Comparison of ENCODE assay signal across 16 cellular contexts in genomic region chr22:31282748-31283468, GRCh38. TPM values are rescaled to one million over a fixed set of nuclear protein-coding genes. Genes with fewer than 3 reads are reported as not detected.
DNase-seq lines count a peak whose midpoint lies in the region; ATAC-seq and TF ChIP-seq lines count a peak whose summit lies in the region.
"Had no signal": no experiment of that assay in that cellular context is flagged by ENCODE, and none has a peak within 500 bp of the region (broad histone marks: within the 10 kb centered on the region; RNA-seq: fewer than 3 reads in every experiment).

No MANE protein-coding gene starts in this region.

- intact Hi-C loops in cardiac septum (cut with DNase I) = no loop called here
- intact Hi-C loops in Right ventricle myocardium superior (cut with DNase I) = no loop called here

- no peaks in the 10 kb centered on the region for H3K9me3 Mint-ChIP-seq in activated naive CD8-positive, alpha-beta T cell treated with anti-CD3 and anti-CD28 coated beads, Interleukin-2, amount 10 ng/mL, durations not matched to agents 7 days and 5 days
- H3K9me3 Mint-ChIP-seq in naive thymus-derived CD8-positive, alpha-beta T cell = no peaks in the 10 kb centered on the region
- H3K9me3 Mint-ChIP-seq in osteocyte (ENCODE audit: unreplicated experiment) = no peaks in the 10 kb centered on the region
- H3K9me3 Mint-ChIP-seq: nephron had no signal

- DNase-seq in cardiac septum (ENCODE audit: low spot score) (peak; percentile 70), Right ventricle myocardium superior (no peak), GM19240 (ENCODE audit: insufficient read length, low spot score) (no peak), Kasumi-1 (lab: John Stamatoyannopoulos, UW) (no peak), osteocyte (ENCODE audit: extremely low spot score, unreplicated experiment) (no peak)
- DNase-seq in activated naive CD8-positive, alpha-beta T cell treated with anti-CD3 and anti-CD28 coated beads, Interleukin-2, amount 10 ng/mL, durations not matched to agents 7 days and 5 days = no peak
- no peak for DNase-seq in naive thymus-derived CD8-positive, alpha-beta T cell
- DNase-seq: activated CD4-positive, alpha-beta T cell treated with anti-CD3 and anti-CD28 coated beads for 1 hour; AML-193; effector CD8-positive, alpha-beta T cell; left ventricle myocardium superior; NCI-H2081 treated with DMSO at 0.1 percent for 48 hours; NCI-H774; thyroid gland had no signal

- no peak overlapping the region for H3K4me3 Mint-ChIP-seq in activated naive CD8-positive, alpha-beta T cell treated with anti-CD3 and anti-CD28 coated beads, Interleukin-2, amount 10 ng/mL, durations not matched to agents 7 days and 5 days
- H3K4me3 Mint-ChIP-seq in naive thymus-derived CD8-positive, alpha-beta T cell = peak overlapping the region; percentile 45 to 100 (median 87)
- H3K4me3 Mint-ChIP-seq in osteocyte (ENCODE audit: unreplicated experiment) = no peak overlapping the region
- H3K4me3 Mint-ChIP-seq: nephron had no signal

- peaks cover 26% of the 10 kb centered on the region for H3K36me3 Mint-ChIP-seq in activated naive CD8-positive, alpha-beta T cell treated with anti-CD3 and anti-CD28 coated beads, Interleukin-2, amount 10 ng/mL, durations not matched to agents 7 days and 5 days
- peaks cover 20 to 84% (median 57%) of the 10 kb centered on the region in 3 donors for H3K36me3 Mint-ChIP-seq in naive thymus-derived CD8-positive, alpha-beta T cell
- peaks cover 13% of the 10 kb centered on the region for H3K36me3 Mint-ChIP-seq in osteocyte (ENCODE audit: unreplicated experiment)

- ATAC-seq in Right ventricle myocardium superior (ENCODE audit: poor library complexity) (no peak), HG03175 (IDR thresholded peaks at IDR 0.05; ENCODE audit: unreplicated experiment) (no peak)
- ATAC-seq in activated naive CD8-positive, alpha-beta T cell treated with anti-CD3 and anti-CD28 coated beads, Interleukin-2, amount 10 ng/mL, durations not matched to agents 7 days and 5 days (ENCODE audit: low read depth) = no peak
- no peak for ATAC-seq in naive thymus-derived CD8-positive, alpha-beta T cell
- ATAC-seq: left ventricle myocardium superior had no signal

- no peaks in the 10 kb centered on the region for H3K27me3 Mint-ChIP-seq in activated naive CD8-positive, alpha-beta T cell treated with anti-CD3 and anti-CD28 coated beads, Interleukin-2, amount 10 ng/mL, durations not matched to agents 7 days and 5 days
- no peaks in the 10 kb centered on the region for H3K27me3 Mint-ChIP-seq in naive thymus-derived CD8-positive, alpha-beta T cell
- H3K27me3 Mint-ChIP-seq in osteocyte (ENCODE audit: unreplicated experiment) = no peaks in the 10 kb centered on the region

- peaks cover 57% of the 10 kb centered on the region for H3K4me1 Mint-ChIP-seq in activated naive CD8-positive, alpha-beta T cell treated with anti-CD3 and anti-CD28 coated beads, Interleukin-2, amount 10 ng/mL, durations not matched to agents 7 days and 5 days
- H3K4me1 Mint-ChIP-seq in naive thymus-derived CD8-positive, alpha-beta T cell = peaks cover 51 to 100% (median 98%) of the 10 kb centered on the region in 4 donors
- no peaks in the 10 kb centered on the region for H3K4me1 Mint-ChIP-seq in osteocyte (ENCODE audit: unreplicated experiment)

- peak overlapping the region; percentile 63 for H3K27ac Mint-ChIP-seq in activated naive CD8-positive, alpha-beta T cell treated with anti-CD3 and anti-CD28 coated beads, Interleukin-2, amount 10 ng/mL, durations not matched to agents 7 days and 5 days
- peak overlapping the region; percentile 99 to 100 (median 100) for H3K27ac Mint-ChIP-seq in naive thymus-derived CD8-positive, alpha-beta T cell
- H3K27ac Mint-ChIP-seq in osteocyte (ENCODE audit: unreplicated experiment) = no peak overlapping the region

- TF ChIP-seq CTCF in osteocyte (IDR thresholded peaks at IDR 0.05) = no peak

- POLR2A ChIA-PET in activated naive CD8-positive, alpha-beta T cell treated with anti-CD3 and anti-CD28 coated beads, Interleukin-2, amount 10 ng/mL, durations not matched to agents 7 days and 5 days (lab: Charles Lee) = interaction anchor here (7.4 kb wide), 1 partner anchor 8 kb away, joined by 127 read pairs; the partner anchor contains the start of gene PIK3IP1
- POLR2A ChIA-PET in naive thymus-derived CD8-positive, alpha-beta T cell (lab: Charles Lee) = interaction anchor here (0.5 to 22.1 kb wide), 11 partner anchors 9 to 1102 kb away, joined by 3 to 1498 read pairs (median 5); partner anchors contain the start of genes LIMK2, PATZ1, PIK3IP1 and RNF185

RNA-seq across cellular contexts. Expression of gene PIK3IP1, which starts 9.4 kb away (rescaled TPM):
- total RNA-seq in cardiac septum (10.5 TPM), Right ventricle myocardium superior (10.4 TPM), osteocyte (10.3 and 13.0 TPM in 2 replicates)
- total RNA-seq in activated naive CD8-positive, alpha-beta T cell treated with anti-CD3 and anti-CD28 coated beads, Interleukin-2, amount 10 ng/mL, durations not matched to agents 7 days and 5 days = 100 to 1,000 TPM; 110 to 125 TPM
- 100 to 1,000 TPM; 730 to 741 TPM for total RNA-seq in naive thymus-derived CD8-positive, alpha-beta T cell
- polyA plus RNA-seq in naive thymus-derived CD8-positive, alpha-beta T cell = 100 to 1,000 TPM; 530 to 963 (median 585) TPM

Comparison
In these comparisons a context has a peak if more than half of its experiments do, and no peak if none do; other contexts are left out.
1. H3K4me3 Mint-ChIP-seq: peak in naive thymus-derived CD8-positive, alpha-beta T cell (10 of 10); none in activated naive CD8-positive, alpha-beta T cell treated with anti-CD3 and anti-CD28 coated beads, Interleukin-2, amount 10 ng/mL, durations not matched to agents 7 days and 5 days (single experiment) and osteocyte (single experiment).